In the genomic region with DNA sequence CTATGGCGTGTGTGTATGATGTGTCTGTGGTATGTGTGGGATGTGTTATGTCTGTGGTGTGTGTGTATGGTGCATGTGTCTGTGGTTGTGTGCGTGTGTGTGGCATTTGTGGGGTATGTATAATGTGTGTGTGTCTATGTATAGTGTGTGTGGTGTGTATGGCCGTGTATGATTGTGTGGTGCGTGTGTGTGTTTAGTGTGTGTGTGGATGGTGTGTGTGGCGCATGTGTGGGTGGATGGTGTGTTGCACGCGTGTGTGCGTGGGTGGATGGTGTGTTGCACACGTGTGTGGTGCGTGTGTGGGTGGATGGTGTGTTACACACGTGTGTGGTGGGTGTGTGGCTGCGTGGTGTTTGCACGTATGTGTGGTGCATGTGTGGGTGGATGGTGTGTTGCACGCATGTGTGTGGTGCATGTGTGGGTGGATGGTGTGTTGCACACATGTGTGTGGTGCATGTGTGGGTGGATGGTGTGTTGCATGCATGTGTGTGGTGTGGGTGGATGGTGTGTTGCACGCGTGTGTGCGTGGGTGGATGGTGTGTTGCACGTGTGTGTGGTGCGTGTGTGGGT, we compare ENCODE assay signal across 20 cellular contexts. TPM values are rescaled to one million over a fixed set of nuclear protein-coding genes. Genes with fewer than 3 reads are reported as not detected.
DNase-seq lines count a peak whose midpoint lies in the region; ATAC-seq, FAIRE-seq and TF ChIP-seq lines count a peak whose summit lies in the region.
"Had no signal": no experiment of that assay in that cellular context is flagged by ENCODE, and none has a peak within 500 bp of the region (broad histone marks: within the 10 kb centered on the region; RNA-seq: fewer than 3 reads in every experiment).

No MANE protein-coding gene starts in this region.

- H4K8ac ChIP-seq in H1 (ENCODE audit: extremely low read depth, insufficient read depth, low read length): peak overlapping the region; percentile 12; the same call in 1 of the 2 replicates

- peaks cover 0 to 4% of the 10 kb centered on the region in 2 experiments for H4K20me1 ChIP-seq in H1 (replicated peaks in 1 of 2; ENCODE audit: control insufficient read depth in 1 of 2, insufficient read depth in 2 of 2, low read length in 2 of 2)

- no peak overlapping the region; the same call in 1 of the 2 replicates for H2BK5ac ChIP-seq in H1 (ENCODE audit: low read depth, low read length)

- no peak for TF ChIP-seq EP300 in H1 (IDR thresholded peaks at IDR 0.05; ENCODE audit: borderline replicate concordance in 1 of 2, low read depth in 2 of 2, low read length in 2 of 2)
- TF ChIP-seq EP300 in esophagus muscularis mucosa (IDR thresholded peaks at IDR 0.05): no peak

- WGBS in H1 (ENCODE audit: extremely low coverage in 1 of 2, insufficient coverage in 1 of 2, insufficient read length in 1 of 2, insufficient replicate concordance in 2 of 2, low coverage in 1 of 2, low lambda C conversion rate in 2 of 2, missing lambda C conversion rate in 1 of 2), 2 experiments: 87 to 100% methylated on average over 1 to 19 of the region's 19 CpGs
- WGBS in esophagus muscularis mucosa: 83% methylated on average over 19 of the region's 19 CpGs

- peak overlapping the region; percentile 86 for H2AK5ac ChIP-seq in H1 (ENCODE audit: low read depth, low read length)

- H2BK20ac ChIP-seq in H1 (ENCODE audit: low read length): no peak overlapping the region

- H3K36me3 ChIP-seq in H1 (ENCODE audit: control insufficient read depth in 2 of 4, insufficient read depth in 4 of 4, low read length in 3 of 4) (no peaks in the 10 kb centered on the region), esophagus muscularis mucosa (no peaks in the 10 kb centered on the region)

- no peak for DNase-seq in activated naive CD4-positive, alpha-beta T cell treated with anti-CD3 and anti-CD28 coated beads, Interleukin-2, amount 10 ng/mL, durations not matched to agents 7 days and 5 days
- DNase-seq in HTR-8/SVneo (ENCODE audit: insufficient read length, low spot score) (no peak), H1 (ENCODE audit: low read depth in 1 of 2, low spot score in 2 of 2) (no peak), frontal cortex (ENCODE audit: low spot score in 2 of 2) (no peak), epidermal melanocyte (ENCODE audit: insufficient read length, low spot score) (no peak), esophagus muscularis mucosa (ENCODE audit: extremely low spot score) (no peak)
- no peak for DNase-seq in stimulated activated effector memory CD8-positive, alpha-beta T cell treated with anti-CD3 and anti-CD28 coated beads, Interleukin-12 subunit alpha, Interleukin-12 subunit beta, amount 100 ng/mL, for 72 hours (ENCODE audit: low spot score in 2 of 2)
- DNase-seq: Calu3; CD4-positive, CD25-positive, alpha-beta regulatory T cell; DMS79; HFFc6; MM.1S; NCI-H1105; NCI-H187; NCI-H446 treated with DMSO at 0.1 percent for 48 hours; NCI-H82 had no signal

- H3K4me3 ChIP-seq in H1 (ENCODE audit: extremely low read depth in 1 of 4, insufficient read depth in 2 of 4, low read depth in 3 of 4, low read length in 4 of 4) (no peak overlapping the region), esophagus muscularis mucosa (no peak overlapping the region)

- H2AFZ ChIP-seq in H1 (ENCODE audit: low read length): no peak overlapping the region

- no peaks in the 10 kb centered on the region for H3K36me3 Mint-ChIP-seq in activated naive CD4-positive, alpha-beta T cell treated with anti-CD3 and anti-CD28 coated beads, Interleukin-2, amount 50 U/mL, for 24 hours
- peaks cover 2% of the 10 kb centered on the region for H3K36me3 Mint-ChIP-seq in activated naive CD4-positive, alpha-beta T cell treated with anti-CD3 and anti-CD28 coated beads, Interleukin-2, amount 10 ng/mL, durations not matched to agents 7 days and 5 days
- H3K36me3 Mint-ChIP-seq in stimulated activated effector memory CD8-positive, alpha-beta T cell treated with anti-CD3 and anti-CD28 coated beads, Interleukin-12 subunit alpha, Interleukin-12 subunit beta, amount 100 ng/mL, for 72 hours: no peaks in the 10 kb centered on the region
- H3K36me3 Mint-ChIP-seq: CD4-positive, CD25-positive, alpha-beta regulatory T cell had no signal

- no peak for TF ChIP-seq RAD21 in H1 (IDR thresholded peaks at IDR 0.05 in 1 of 2, conservative IDR thresholded peaks at IDR 0.05 in 1 of 2; ENCODE audit: low read depth in 2 of 2, low read length in 2 of 2)

- intact Hi-C loops in esophagus muscularis mucosa (cut with DNase I): no loop called here

- peak overlapping the region; percentile 3; the same call in 1 of the 2 replicates for H2BK15ac ChIP-seq in H1 (ENCODE audit: low read length)

- no peak overlapping the region for H3K4ac ChIP-seq in H1 (replicated peaks; ENCODE audit: insufficient read length, low read depth, low read length)

- peaks cover 3% of the 10 kb centered on the region for H3K79me1 ChIP-seq in H1 (ENCODE audit: low read depth, low read length)

- H3K18ac ChIP-seq in H1 (ENCODE audit: extremely low read depth, low read length): no peak overlapping the region

- H3K27ac ChIP-seq in H1 (ENCODE audit: low read depth, low read length): no peak overlapping the region
- no peak overlapping the region for H3K27ac ChIP-seq in esophagus muscularis mucosa (replicated peaks in 1 of 4)
- H3K27ac ChIP-seq: HL-60 had no signal

- H4K5ac ChIP-seq in H1 (ENCODE audit: insufficient read length, low read depth, low read length): no peak overlapping the region

- TF ChIP-seq POLR2A in H1 (IDR thresholded peaks at IDR 0.05; ENCODE audit: control extremely low read depth in 1 of 2, low read depth in 2 of 2, low read length in 2 of 2): no peak
- no peak for TF ChIP-seq POLR2A in esophagus muscularis mucosa (IDR thresholded peaks at IDR 0.05; ENCODE audit: low read depth)

- no peak overlapping the region for H3K9ac ChIP-seq in H1 (replicated peaks in 1 of 4; ENCODE audit: extremely low read depth in 1 of 4, low read depth in 3 of 4, low read length in 3 of 4)

- peak; percentile 55 for ATAC-seq in stimulated activated effector memory CD8-positive, alpha-beta T cell treated with anti-CD3 and anti-CD28 coated beads, Interleukin-12 subunit alpha, Interleukin-12 subunit beta, amount 100 ng/mL, for 72 hours
- ATAC-seq: Panc1 had no signal

- H2BK120ac ChIP-seq in H1 (replicated peaks; ENCODE audit: low read depth, low read length): no peak overlapping the region

- peaks cover under 1 to 3% (median 2%) of the 10 kb centered on the region in 4 experiments; a peak in 5 of 7 replicates for H3K4me1 ChIP-seq in H1 (replicated peaks in 1 of 4; ENCODE audit: control insufficient read depth in 3 of 4, insufficient read depth in 4 of 4, low read length in 3 of 4)
- peaks cover 6 to 16% (median 10%) of the 10 kb centered on the region in 4 donors for H3K4me1 ChIP-seq in esophagus muscularis mucosa

- peak overlapping the region; percentile 3 for H3K27ac Mint-ChIP-seq in activated naive CD4-positive, alpha-beta T cell treated with anti-CD3 and anti-CD28 coated beads, Interleukin-2, amount 50 U/mL, for 24 hours
- H3K27ac Mint-ChIP-seq in activated naive CD4-positive, alpha-beta T cell treated with anti-CD3 and anti-CD28 coated beads, Interleukin-2, amount 10 ng/mL, durations not matched to agents 7 days and 5 days: no peak overlapping the region
- H3K27ac Mint-ChIP-seq in stimulated activated effector memory CD8-positive, alpha-beta T cell treated with anti-CD3 and anti-CD28 coated beads, Interleukin-12 subunit alpha, Interleukin-12 subunit beta, amount 100 ng/mL, for 72 hours: no peak overlapping the region
- H3K27ac Mint-ChIP-seq: CD4-positive, CD25-positive, alpha-beta regulatory T cell; HFFc6 had no signal

- no peak for TF ChIP-seq CTCF in H1 (IDR thresholded peaks at IDR 0.05; ENCODE audit: control extremely low read depth in 1 of 3, insufficient read depth in 1 of 3, low read depth in 1 of 3, low read length in 3 of 3)
- no peak for TF ChIP-seq CTCF in esophagus muscularis mucosa (IDR thresholded peaks at IDR 0.05)

- no peak overlapping the region for H3K4me3 Mint-ChIP-seq in activated naive CD4-positive, alpha-beta T cell treated with anti-CD3 and anti-CD28 coated beads, Interleukin-2, amount 50 U/mL, for 24 hours
- no peak overlapping the region for H3K4me3 Mint-ChIP-seq in activated naive CD4-positive, alpha-beta T cell treated with anti-CD3 and anti-CD28 coated beads, Interleukin-2, amount 10 ng/mL, durations not matched to agents 7 days and 5 days
- no peak overlapping the region for H3K4me3 Mint-ChIP-seq in stimulated activated effector memory CD8-positive, alpha-beta T cell treated with anti-CD3 and anti-CD28 coated beads, Interleukin-12 subunit alpha, Interleukin-12 subunit beta, amount 100 ng/mL, for 72 hours
- H3K4me3 Mint-ChIP-seq: HFFc6 had no signal

- no peaks in the 10 kb centered on the region for H3K9me3 Mint-ChIP-seq in activated naive CD4-positive, alpha-beta T cell treated with anti-CD3 and anti-CD28 coated beads, Interleukin-2, amount 50 U/mL, for 24 hours
- H3K9me3 Mint-ChIP-seq in activated naive CD4-positive, alpha-beta T cell treated with anti-CD3 and anti-CD28 coated beads, Interleukin-2, amount 10 ng/mL, durations not matched to agents 7 days and 5 days: no peaks in the 10 kb centered on the region
- no peaks in the 10 kb centered on the region for H3K9me3 Mint-ChIP-seq in stimulated activated effector memory CD8-positive, alpha-beta T cell treated with anti-CD3 and anti-CD28 coated beads, Interleukin-12 subunit alpha, Interleukin-12 subunit beta, amount 100 ng/mL, for 72 hours
- H3K9me3 Mint-ChIP-seq: CD4-positive, CD25-positive, alpha-beta regulatory T cell; HFFc6 had no signal

- H3K23me2 ChIP-seq in H1 (ENCODE audit: low read depth, low read length): peaks cover 7% of the 10 kb centered on the region

- no peaks in the 10 kb centered on the region for H3K79me2 ChIP-seq in H1 (ENCODE audit: control insufficient read depth in 1 of 2, insufficient read depth in 2 of 2, low read length in 2 of 2)

- no peak overlapping the region for H3K4me2 ChIP-seq in H1 (ENCODE audit: insufficient read depth in 1 of 2, low read depth in 2 of 2, low read length in 2 of 2)

- no peaks in the 10 kb centered on the region for H3K9me3 ChIP-seq in H1 (ENCODE audit: insufficient read depth in 2 of 2, low read depth in 1 of 2, low read length in 1 of 2)
- H3K9me3 ChIP-seq in esophagus muscularis mucosa: no peaks in the 10 kb centered on the region

- H2BK12ac ChIP-seq in H1 (ENCODE audit: low read depth, low read length): peak overlapping the region; percentile 27; the same call in 1 of the 2 replicates

- no peaks in the 10 kb centered on the region for H3K27me3 Mint-ChIP-seq in activated naive CD4-positive, alpha-beta T cell treated with anti-CD3 and anti-CD28 coated beads, Interleukin-2, amount 50 U/mL, for 24 hours
- peaks cover 21% of the 10 kb centered on the region for H3K27me3 Mint-ChIP-seq in activated naive CD4-positive, alpha-beta T cell treated with anti-CD3 and anti-CD28 coated beads, Interleukin-2, amount 10 ng/mL, durations not matched to agents 7 days and 5 days
- H3K27me3 Mint-ChIP-seq: CD4-positive, CD25-positive, alpha-beta regulatory T cell had no signal

- H3K14ac ChIP-seq in H1 (ENCODE audit: insufficient read length): no peak overlapping the region

- POLR2A ChIA-PET in H1 (lab: Charles Lee; ENCODE audit: partially characterized antibody): no interaction called here

- CTCF ChIA-PET in activated naive CD4-positive, alpha-beta T cell treated with anti-CD3 and anti-CD28 coated beads, Interleukin-2, amount 10 ng/mL, durations not matched to agents 7 days and 5 days (lab: Charles Lee): no interaction called here
- CTCF ChIA-PET in H1 (lab: Charles Lee; ENCODE audit: partially characterized antibody): interaction anchor here (0.8 to 1.3 kb wide), 3 partner anchors 11 to 121 kb away, joined by 3 read pairs; no protein-coding TSS in a partner anchor

- H3K27me3 ChIP-seq in H1 (replicated peaks in 1 of 4; ENCODE audit: control insufficient read depth in 3 of 4, extremely low read depth in 1 of 4, insufficient read depth in 3 of 4, low read length in 3 of 4) (no peaks in the 10 kb centered on the region), esophagus muscularis mucosa (no peaks in the 10 kb centered on the region)

- peak overlapping the region; percentile 88 for H4K91ac ChIP-seq in H1 (replicated peaks; ENCODE audit: insufficient read length, low read length)

- H3K4me1 Mint-ChIP-seq in activated naive CD4-positive, alpha-beta T cell treated with anti-CD3 and anti-CD28 coated beads, Interleukin-2, amount 50 U/mL, for 24 hours: peaks cover 9% of the 10 kb centered on the region
- H3K4me1 Mint-ChIP-seq in activated naive CD4-positive, alpha-beta T cell treated with anti-CD3 and anti-CD28 coated beads, Interleukin-2, amount 10 ng/mL, durations not matched to agents 7 days and 5 days: peaks cover 12% of the 10 kb centered on the region
- peaks cover 18% of the 10 kb centered on the region for H3K4me1 Mint-ChIP-seq in stimulated activated effector memory CD8-positive, alpha-beta T cell treated with anti-CD3 and anti-CD28 coated beads, Interleukin-12 subunit alpha, Interleukin-12 subunit beta, amount 100 ng/mL, for 72 hours

- H3K23ac ChIP-seq in H1 (ENCODE audit: insufficient read length): no peak overlapping the region

- peak; percentile 99 for FAIRE-seq in HTR-8/SVneo (lab: Jason Lieb, UNC)
- no peak for FAIRE-seq in H1 (lab: Jason Lieb, UNC)
- no peak for FAIRE-seq in frontal cortex (lab: Jason Lieb, UNC)
- FAIRE-seq: A204.1 had no signal

- peak overlapping the region; percentile 91 for H3K56ac ChIP-seq in H1 (replicated peaks; ENCODE audit: insufficient read length, low read depth, low read length)

RNA-seq across cellular contexts. Expression of gene SLC38A10, which starts 5.6 kb away (rescaled TPM):
- total RNA-seq in H1 (2021; fragmentation: NEBNext Ultra II Directional; extraction: Animal tissue kit (Norgen Biotek cat#: 25700)): 35.7 and 41.0 TPM in 2 replicates
- polyA plus RNA-seq in H1 (2011; rRNA removed): 26.4 and 44.4 TPM in 2 replicates
- polyA plus RNA-seq in H1 (2011; cell fraction: cytosol; rRNA removed): 26.3 TPM
- 76.9 TPM for polyA plus RNA-seq in H1 (2011; cell fraction: nucleus; rRNA removed)
- 24.8 to 37.5 TPM (median 34.7 TPM) in 4 replicates for polyA plus RNA-seq in H1 (2012, experiment 1 of 2)
- 22.5 TPM for polyA plus RNA-seq in H1 (2012, experiment 2 of 2)
- polyA plus RNA-seq in H1 (2013, experiment 1 of 2): 29.8 TPM
- polyA plus RNA-seq in H1 (2013, experiment 2 of 2): 28.9 TPM
- 35.9 and 40.0 TPM in 2 replicates for polyA minus RNA-seq in H1 (2011; rRNA and poly(A)+ RNA removed)
- polyA minus RNA-seq in H1 (2011; cell fraction: cytosol; rRNA and poly(A)+ RNA removed): 38.1 TPM
- polyA minus RNA-seq in H1 (2011; cell fraction: nucleus; rRNA and poly(A)+ RNA removed): 47.8 TPM
- total RNA-seq in frontal cortex: 13.9 TPM
- total RNA-seq in esophagus muscularis mucosa: 100 to 1,000 TPM in 2 of 4 donors, 10 to 100 TPM in 2; 78.0 to 103 (median 93.4) TPM
